In genomic region chr3:89049119-89049518, GRCh38 we compare ENCODE assay signal across 13 cellular contexts. TPM values are rescaled to one million over a fixed set of nuclear protein-coding genes. Genes with fewer than 3 reads are reported as not detected.
A peak's percentile ranks its signal among the peaks of the same experiment; 100 is the strongest.
DNase-seq lines count a peak whose midpoint lies in the region; ATAC-seq and TF ChIP-seq lines count a peak whose summit lies in the region.
"Had no signal": no experiment of that assay in that cellular context is flagged by ENCODE, and none has a peak within 500 bp of the region (broad histone marks: within the 10 kb centered on the region; RNA-seq: fewer than 3 reads in every experiment).

No MANE protein-coding gene starts in this region.

- H3K4me3 ChIP-seq in NT2/D1 (ENCODE audit: insufficient read length, low read depth): no peak overlapping the region
- no peak overlapping the region for H3K4me3 ChIP-seq in body of pancreas
- H3K4me3 ChIP-seq: thoracic aorta had no signal

- no peak for ATAC-seq in body of pancreas

- TF ChIP-seq POLR2A in erythroblast (IDR thresholded peaks at IDR 0.05; ENCODE audit: low read length): no peak
- TF ChIP-seq POLR2A in body of pancreas (IDR thresholded peaks at IDR 0.05): no peak

- H3K36me3 ChIP-seq in NT2/D1 (ENCODE audit: insufficient read depth, insufficient read length, low read length): no peaks in the 10 kb centered on the region
- H3K36me3 ChIP-seq in body of pancreas (replicated peaks in 1 of 2; ENCODE audit: insufficient read depth in 1 of 2, low read depth in 2 of 2): no peaks in the 10 kb centered on the region
- H3K36me3 ChIP-seq: thoracic aorta had no signal

- no peaks in the 10 kb centered on the region for H3K27me3 ChIP-seq in NT2/D1 (ENCODE audit: insufficient read depth, insufficient read length)
- no peaks in the 10 kb centered on the region for H3K27me3 ChIP-seq in body of pancreas

- H3K9me3 ChIP-seq in NT2/D1 (ENCODE audit: insufficient read depth, low read length): no peaks in the 10 kb centered on the region
- H3K9me3 ChIP-seq in body of pancreas: no peaks in the 10 kb centered on the region
- H3K9me3 ChIP-seq: thoracic aorta had no signal

- H3K4me1 ChIP-seq in NT2/D1 (ENCODE audit: insufficient read depth, insufficient read length): no peaks in the 10 kb centered on the region
- no peaks in the 10 kb centered on the region for H3K4me1 ChIP-seq in body of pancreas

- WGBS in body of pancreas, 2 donors: 45 to 59% methylated on average over 2 of the region's 2 CpGs

- no peak overlapping the region for H3K27ac ChIP-seq in 22Rv1
- no peak overlapping the region for H3K27ac ChIP-seq in body of pancreas
- H3K27ac ChIP-seq: thoracic aorta had no signal

- H3K9ac ChIP-seq in NT2/D1 (ENCODE audit: insufficient read length, low read depth): no peak overlapping the region

- DNase-seq in EL (peak; percentile 6), NT2/D1 (ENCODE audit: low read depth, low spot score) (peak; percentile 42), erythroblast (lab: John Stamatoyannopoulos, UW) (peak; percentile 7 to 8), body of pancreas (no peak), DMS79 treated with DMSO at 0.1 percent for 48 hours (lab: John Stamatoyannopoulos, UW) (no peak), OCI-M2 (lab: John Stamatoyannopoulos, UW; ENCODE audit: unreplicated experiment) (no peak)
- no peak for DNase-seq in activated CD4-positive, alpha-beta T cell treated with anti-CD3 and anti-CD28 coated beads, Interleukin-2, amount 50 U/mL, for 48 hours
- DNase-seq: kidney, MV-4-11, naive B cell, NCI-H524 treated with DMSO at 0.1 percent for 48 hours had no signal

- intact Hi-C loops in body of pancreas (cut with DNase I): no loop called here

- TF ChIP-seq CTCF in 22Rv1 (IDR thresholded peaks at IDR 0.05) (peak; percentile 40), body of pancreas (IDR thresholded peaks at IDR 0.05) (no peak)

RNA-seq across cellular contexts. Expression of gene EPHA3, which starts 58.3 kb away (rescaled TPM):
- 1 to 10 TPM; 1.3 to 6.0 TPM for total RNA-seq in body of pancreas

Comparison
In these comparisons a context has a peak if more than half of its experiments do, and no peak if none do; other contexts are left out.
1. DNase-seq: peak in EL (single experiment), NT2/D1 (single experiment) and erythroblast (2 of 2); none in body of pancreas (0 of 4), activated CD4-positive, alpha-beta T cell treated with anti-CD3 and anti-CD28 coated beads, Interleukin-2, amount 50 U/mL, for 48 hours (0 of 2), DMS79 treated with DMSO at 0.1 percent for 48 hours (single experiment) and OCI-M2 (single experiment).